Comparison of ENCODE assay signal across 11 cellular contexts in the genomic region with DNA sequence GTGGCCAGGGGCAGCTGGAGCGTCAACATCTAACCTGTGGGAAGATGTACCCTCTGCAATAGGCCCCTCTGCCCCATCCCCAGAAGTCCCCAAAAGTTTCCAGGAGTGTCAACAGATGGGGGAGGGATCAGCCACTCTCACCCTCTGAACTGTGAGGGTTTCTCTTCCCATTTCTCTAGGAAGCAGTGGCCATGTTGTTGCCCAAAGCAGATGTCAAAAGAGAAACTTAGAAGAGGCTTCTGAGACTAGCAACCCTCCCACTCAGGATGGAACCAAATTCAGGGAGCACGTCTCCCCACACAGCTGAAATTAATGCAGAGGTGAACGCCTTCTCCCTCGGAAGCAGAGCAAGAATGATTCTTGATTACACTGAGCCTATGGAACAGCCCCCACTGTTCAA.
A peak's percentile ranks its signal among the peaks of the same experiment; 100 is the strongest.
DNase-seq lines count a peak whose midpoint lies in the region; ATAC-seq and TF ChIP-seq lines count a peak whose summit lies in the region.
"Had no signal": no experiment of that assay in that cellular context is flagged by ENCODE, and none has a peak within 500 bp of the region (broad histone marks: within the 10 kb centered on the region; RNA-seq: fewer than 3 reads in every experiment).

No MANE protein-coding gene starts in this region.

- H3K27me3 ChIP-seq in SU-DHL-6 (ENCODE audit: low read length) (no peaks in the 10 kb centered on the region), mesenchymal stem cell (ENCODE audit: control insufficient read depth in 1 of 2, insufficient read depth in 1 of 2, low read length in 2 of 2) (no peaks in the 10 kb centered on the region)

- H2AFZ ChIP-seq in SU-DHL-6 (ENCODE audit: low read depth, low read length, severe bottlenecking) (no peak overlapping the region), mesenchymal stem cell (ENCODE audit: low read depth, low read length) (no peak overlapping the region)

- no peak overlapping the region for H3K14ac ChIP-seq in mesenchymal stem cell (ENCODE audit: low read length in 2 of 2)

- H4K20me1 ChIP-seq in SU-DHL-6 (ENCODE audit: low read depth, low read length): no peaks in the 10 kb centered on the region

- H3K4me1 ChIP-seq in mesenchymal stem cell (ENCODE audit: control insufficient read depth, insufficient read depth, low read depth, low read length): peaks cover 15% of the 10 kb centered on the region

- CTCF ChIA-PET in GM10248 (lab: Yijun Ruan, JAX): interaction anchor here (0.9 kb wide), 1 partner anchor 14 kb away, joined by 3 read pairs; no protein-coding TSS in a partner anchor

- no peaks in the 10 kb centered on the region for H3K36me3 ChIP-seq in SU-DHL-6 (ENCODE audit: low read length)
- no peaks in the 10 kb centered on the region for H3K36me3 ChIP-seq in mesenchymal stem cell (ENCODE audit: control insufficient read depth in 1 of 2, insufficient read depth in 2 of 2, low read depth in 1 of 2, low read length in 2 of 2)

- H3F3A ChIP-seq in SU-DHL-6 (ENCODE audit: insufficient read depth): no peaks in the 10 kb centered on the region

- peak overlapping the region in 1 of 2 experiments; percentile 52 for H3K18ac ChIP-seq in mesenchymal stem cell (ENCODE audit: low read depth in 1 of 2, low read length in 2 of 2)

- peak; percentile 40 for ATAC-seq in GM21515 (IDR thresholded peaks at IDR 0.05; ENCODE audit: unreplicated experiment)

- peak overlapping the region; percentile 37 for H3K4me2 ChIP-seq in SU-DHL-6 (ENCODE audit: low read depth, low read length, poor library complexity, severe bottlenecking)
- no peak overlapping the region for H3K4me2 ChIP-seq in mesenchymal stem cell (ENCODE audit: low read length, poor library complexity, severe bottlenecking)

- H3K9ac ChIP-seq in SU-DHL-6 (ENCODE audit: low read length) (peak overlapping the region; percentile 18; the same call in 1 of the 2 replicates), mesenchymal stem cell (ENCODE audit: low read length) (no peak overlapping the region)

- H3K9me2 ChIP-seq in SU-DHL-6 (replicated peaks; ENCODE audit: insufficient read depth, low read length): no peaks in the 10 kb centered on the region

- 99% methylated on average over 4 of the region's 4 CpGs for WGBS in mesenchymal stem cell

- no peaks in the 10 kb centered on the region for H3K79me1 ChIP-seq in mesenchymal stem cell (replicated peaks; ENCODE audit: low read length, poor library complexity, severe bottlenecking)

- no peak overlapping the region for H3K23ac ChIP-seq in mesenchymal stem cell (ENCODE audit: low read length in 2 of 2)

- H4K8ac ChIP-seq in mesenchymal stem cell (ENCODE audit: low read length): peak overlapping the region; percentile 29

- peak overlapping the region; percentile 60 for H3K27ac ChIP-seq in SU-DHL-6 (ENCODE audit: low read depth, low read length)
- no peak overlapping the region for H3K27ac ChIP-seq in mesenchymal stem cell (ENCODE audit: low read length, poor library complexity, severe bottlenecking)

- peak overlapping the region; percentile 90 for H2BK120ac ChIP-seq in mesenchymal stem cell (ENCODE audit: low read depth, low read length)

- H3K9me3 ChIP-seq in SU-DHL-6 (ENCODE audit: insufficient read depth, low read length) (no peaks in the 10 kb centered on the region), mesenchymal stem cell (ENCODE audit: control insufficient read depth, low read length) (no peaks in the 10 kb centered on the region)

- peak overlapping the region; percentile 16 to 86 for H2BK12ac ChIP-seq in mesenchymal stem cell (ENCODE audit: low read length in 2 of 2)

- POLR2A ChIA-PET in GM10248 (lab: Yijun Ruan, JAX): interaction anchor here (0.7 kb wide), 1 partner anchor 20 kb away, joined by 3 read pairs; no protein-coding TSS in a partner anchor

- TF ChIP-seq CTCF in SU-DHL-6 (IDR thresholded peaks at IDR 0.05; ENCODE audit: insufficient read depth, low read length, poor library complexity, severe bottlenecking) (no peak), GM10248 (IDR thresholded peaks at IDR 0.05; ENCODE audit: control extremely low read depth, extremely low read depth, low read depth, missing control alignments) (no peak)

- H3K79me2 ChIP-seq in SU-DHL-6 (ENCODE audit: insufficient read depth, low read length): no peaks in the 10 kb centered on the region

- peak overlapping the region in 1 of 2 experiments; percentile 24 for H3K4ac ChIP-seq in mesenchymal stem cell (ENCODE audit: low read depth in 1 of 2, low read length in 2 of 2)

- DNase-seq in CD1c-positive myeloid dendritic cell (ENCODE audit: extremely low spot score) (peak; percentile 89), mesenchymal stem cell (no peak), mesenteric fat pad (ENCODE audit: low spot score) (no peak), pons (ENCODE audit: low spot score) (no peak), NCI-H2171 treated with DMSO at 0.1 percent for 48 hours (lab: John Stamatoyannopoulos, UW) (no peak), GM10248 (ENCODE audit: extremely low spot score) (no peak)
- DNase-seq: aorta, NCI-H748 treated with DMSO at 0.1 percent for 48 hours, retina had no signal

- no peak overlapping the region for H3K4me3 ChIP-seq in SU-DHL-6 (ENCODE audit: insufficient read depth, low read length, poor library complexity, severe bottlenecking)
- H3K4me3 ChIP-seq in mesenchymal stem cell (ENCODE audit: insufficient read depth in 1 of 2, low read depth in 1 of 2, low read length in 2 of 2): no peak overlapping the region

- no peak overlapping the region for H2BK5ac ChIP-seq in mesenchymal stem cell (ENCODE audit: low read depth, low read length, poor library complexity, severe bottlenecking)

- H4K91ac ChIP-seq in mesenchymal stem cell (ENCODE audit: low read length): peak overlapping the region; percentile 1

- peak overlapping the region; percentile 13 for H2BK15ac ChIP-seq in mesenchymal stem cell (ENCODE audit: low read depth, poor library complexity, severe bottlenecking)

- H2AK5ac ChIP-seq in mesenchymal stem cell (ENCODE audit: low read length, severe bottlenecking): peak overlapping the region; percentile 97
